26 cellular contexts compared by ENCODE assay signal in genomic region chr1:107198581-107198980, GRCh38. TPM values are rescaled to one million over a fixed set of nuclear protein-coding genes. Genes with fewer than 3 reads are reported as not detected.
A peak's percentile ranks its signal among the peaks of the same experiment; 100 is the strongest.
DNase-seq lines count a peak whose midpoint lies in the region; ATAC-seq and TF ChIP-seq lines count a peak whose summit lies in the region.
"Had no signal": no experiment of that assay in that cellular context is flagged by ENCODE, and none has a peak within 500 bp of the region (broad histone marks: within the 10 kb centered on the region; RNA-seq: fewer than 3 reads in every experiment).

No MANE protein-coding gene starts in this region.

- POLR2A ChIA-PET in HEK293 (lab: Yijun Ruan, JAX) = no interaction called here

- peaks cover 9% of the 10 kb centered on the region for H3K4me1 Mint-ChIP-seq in type B pancreatic cell (ENCODE audit: unreplicated experiment)
- H3K4me1 Mint-ChIP-seq: CD8-positive, alpha-beta memory T cell had no signal

- H3K36me3 Mint-ChIP-seq in type B pancreatic cell = peaks cover 3% of the 10 kb centered on the region
- H3K36me3 Mint-ChIP-seq: CD8-positive, alpha-beta memory T cell had no signal

- H3K9me3 ChIP-seq in HEK293 (ENCODE audit: control insufficient read depth, insufficient read depth, low read depth, low read length) (no peaks in the 10 kb centered on the region), SJCRH30 (replicated peaks) (0 out of 2 replicates have a peak, but pooled peaks cover 4% of the 10 kb centered on the region)
- H3K9me3 ChIP-seq: SK-N-SH, transverse colon had no signal

- H3K27ac Mint-ChIP-seq in type B pancreatic cell = no peak overlapping the region
- H3K27ac Mint-ChIP-seq: activated naive CD4-positive, alpha-beta T cell treated with anti-CD3 and anti-CD28 coated beads for 36 hours; CD8-positive, alpha-beta memory T cell; GM23338; stimulated activated naive CD8-positive, alpha-beta T cell treated with anti-CD3 and anti-CD28 coated beads, Interleukin-15, Interleukin-2, amounts not matched to agents 100 ng/mL and 50 ng/mL, for 24 hours had no signal

- CTCF ChIA-PET in HEK293 (lab: Yijun Ruan, JAX) = no interaction called here

- no peaks in the 10 kb centered on the region for H3K4me1 ChIP-seq in HEK293 (ENCODE audit: control insufficient read depth, insufficient read depth, low read length)
- H3K4me1 ChIP-seq in SJCRH30 = peaks cover 27% of the 10 kb centered on the region
- H3K4me1 ChIP-seq: left lung, transverse colon had no signal

- DNase-seq in AG20443 (ENCODE audit: low spot score) (peak; percentile 24), SJCRH30 (peak; percentile 27 to 76), fibroblast of villous mesenchyme (ENCODE audit: low read depth) (peak; percentile 4), iPS-NIHi7 (ENCODE audit: extremely low spot score) (no peak), type B pancreatic cell (ENCODE audit: extremely low spot score, unreplicated experiment) (no peak)
- DNase-seq: activated CD4-positive, alpha-beta T cell treated with anti-CD3 and anti-CD28 coated beads, Interleukin-2, amount 50 U/mL, for 48 hours; activated naive CD4-positive, alpha-beta T cell treated with anti-CD3 and anti-CD28 coated beads for 36 hours; CD8-positive, alpha-beta memory T cell; DMS53; effector CD4-positive, alpha-beta T cell; erythroblast; left lung; NCI-H1092; SK-N-SH; stimulated activated CD4-positive, alpha-beta T cell treated with anti-CD3 and anti-CD28 coated beads, Interleukin-4, amount 100 ng/mL, for 1 hour; transverse colon had no signal

- H3K36me3 ChIP-seq in HEK293 (ENCODE audit: control insufficient read depth in 2 of 2, insufficient read depth in 1 of 2, low read length in 2 of 2) = no peaks in the 10 kb centered on the region
- H3K36me3 ChIP-seq in SJCRH30 = no peaks in the 10 kb centered on the region
- H3K36me3 ChIP-seq: left lung, transverse colon had no signal

- H3K27ac ChIP-seq in HEK293 (ENCODE audit: extremely low read depth, low read depth, low read length) = no peak overlapping the region
- H3K27ac ChIP-seq in SJCRH30 = peak overlapping the region; percentile 12; the same call in 1 of the 2 replicates
- H3K27ac ChIP-seq: KMS-11, left lung, transverse colon, VCaP had no signal

- H3K9me3 Mint-ChIP-seq in type B pancreatic cell = peaks cover 14% of the 10 kb centered on the region

- H3K27me3 Mint-ChIP-seq in type B pancreatic cell = no peaks in the 10 kb centered on the region

- ATAC-seq in HG03097 (IDR thresholded peaks at IDR 0.05; ENCODE audit: low FRiP score, unreplicated experiment) (no peak), HG03439 (IDR thresholded peaks at IDR 0.05; ENCODE audit: unreplicated experiment) (no peak)
- ATAC-seq: GM23338, left lung had no signal

- H3K4me3 ChIP-seq in HEK293 (ENCODE audit: low read depth, low read length) = no peak overlapping the region
- H3K4me3 ChIP-seq in SJCRH30 = no peak overlapping the region
- H3K4me3 ChIP-seq in fibroblast of villous mesenchyme (ENCODE audit: low read depth, low read length) = no peak overlapping the region
- H3K4me3 ChIP-seq: GM23338, left lung, smooth muscle cell, transverse colon had no signal

- TF ChIP-seq CTCF in HEK293 (tag by site-specific recombination; IDR thresholded peaks at IDR 0.05) (no peak), fibroblast of villous mesenchyme (IDR thresholded peaks at IDR 0.05; ENCODE audit: insufficient read depth, low read depth, low read length) (no peak), type B pancreatic cell (conservative IDR thresholded peaks at IDR 0.05) (no peak)

- no peak overlapping the region for H3K4me3 Mint-ChIP-seq in type B pancreatic cell
- H3K4me3 Mint-ChIP-seq: activated naive CD4-positive, alpha-beta T cell treated with anti-CD3 and anti-CD28 coated beads for 36 hours; CD8-positive, alpha-beta memory T cell; GM23338; stimulated activated naive CD8-positive, alpha-beta T cell treated with anti-CD3 and anti-CD28 coated beads, Interleukin-15, Interleukin-2, amounts not matched to agents 100 ng/mL and 50 ng/mL, for 24 hours had no signal

- H3K27me3 ChIP-seq in SJCRH30 = no peaks in the 10 kb centered on the region
- H3K27me3 ChIP-seq: transverse colon had no signal

TF ChIP-seq in HEK293, 187 proteins besides CTCF, POLR2A, EP300 and RAD21:
- TF ChIP-seq GLIS1 (tag by site-specific recombination; IDR thresholded peaks at IDR 0.05) = peak; percentile 24; the same call in 1 of the 2 replicates
- 0 out of 2 replicates have a peak, but pooled peaks have one; percentile 16 for TF ChIP-seq FEZF1 (tag by site-specific recombination; IDR thresholded peaks at IDR 0.05)
- no peak for TF ChIP-seq ZNF580 (tag by site-specific recombination; IDR thresholded peaks at IDR 0.05)
- TF ChIP-seq ZNF223 (tag by site-specific recombination; IDR thresholded peaks at IDR 0.05) = no peak
- no peak for TF ChIP-seq EGR2 (tag by site-specific recombination; IDR thresholded peaks at IDR 0.05; ENCODE audit: low read depth)

RNA-seq across cellular contexts. Expression of gene NTNG1, which starts 57.7 kb away (rescaled TPM):
- 0.15 TPM in 1 of 2 replicates, not detected in the other for total RNA-seq in SJCRH30 (2014; rRNA removed; shearing (Covaris generic))
- total RNA-seq in fibroblast of villous mesenchyme (2.9 and 9.1 TPM in 2 replicates), type B pancreatic cell (ENCODE audit: low replicate concordance) (8.0 and 19.7 TPM in 2 replicates)
- total RNA-seq: activated naive CD4-positive, alpha-beta T cell treated with anti-CD3 and anti-CD28 coated beads for 36 hours; CD8-positive, alpha-beta memory T cell; RPMI7951; T-helper 2 cell treated with Interferon-gamma antibody and Interleukin-4, amounts not matched to agents 100 ng/mL and 5 ng/mL, for 36 hours had no signal

Comparison
In these comparisons a context has a peak if more than half of its experiments do, and no peak if none do; other contexts are left out.
1. DNase-seq: peak in AG20443 (single experiment), SJCRH30 (2 of 2) and fibroblast of villous mesenchyme (single experiment); none in iPS-NIHi7 (single experiment) and type B pancreatic cell (single experiment).